In the genomic region with DNA sequence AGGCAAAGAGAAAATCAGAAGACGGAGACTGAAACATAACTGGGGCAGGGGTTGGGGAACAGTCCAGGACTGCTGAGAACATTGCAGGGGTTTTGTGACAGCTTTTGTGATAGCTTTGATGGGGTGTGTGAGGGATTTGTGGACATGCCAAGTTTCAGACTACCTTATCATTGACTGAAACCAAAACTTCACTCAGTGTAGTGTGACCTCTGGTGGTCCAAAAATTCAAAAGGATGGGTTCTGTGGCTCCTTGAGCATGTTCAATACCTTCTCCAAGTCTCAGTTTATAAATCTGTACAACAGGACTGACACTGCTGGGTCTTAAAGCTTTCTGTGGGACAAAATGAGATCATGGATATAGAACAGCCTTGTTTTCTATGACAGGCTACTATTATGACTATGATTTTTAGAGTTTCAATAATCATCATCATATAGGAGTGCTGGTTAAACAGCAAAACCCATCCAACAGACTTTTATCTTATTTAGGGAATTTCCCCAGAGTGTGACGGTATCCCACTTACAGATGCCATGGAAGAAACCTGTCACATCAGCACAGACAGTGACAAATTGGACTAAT, we compare ENCODE assay signal across 16 cellular contexts.
DNase-seq lines count a peak whose midpoint lies in the region; ATAC-seq and TF ChIP-seq lines count a peak whose summit lies in the region.
"Had no signal": no experiment of that assay in that cellular context is flagged by ENCODE, and none has a peak within 500 bp of the region (broad histone marks: within the 10 kb centered on the region; RNA-seq: fewer than 3 reads in every experiment).

No MANE protein-coding gene starts in this region.

- peaks cover 0 to 6% of the 10 kb centered on the region in 2 donors for H3K4me1 ChIP-seq in right atrium auricular region
- peaks cover 33% of the 10 kb centered on the region for H3K4me1 ChIP-seq in hepatocyte (ENCODE audit: insufficient read depth)
- H3K4me1 ChIP-seq: lower lobe of right lung had no signal

- no peaks in the 10 kb centered on the region for H4K20me1 ChIP-seq in hepatocyte (ENCODE audit: insufficient read depth, poor library complexity, severe bottlenecking)

- H3K4me3 ChIP-seq in right atrium auricular region = no peak overlapping the region
- no peak overlapping the region for H3K4me3 ChIP-seq in hepatocyte
- H3K4me3 ChIP-seq: lower lobe of right lung had no signal

- DNase-seq in Right ventricle myocardium inferior (ENCODE audit: missing footprints) = no peak
- DNase-seq in right atrium auricular region (ENCODE audit: low spot score) = no peak
- peak; percentile 4 for DNase-seq in OCI-M1 (lab: John Stamatoyannopoulos, UW)
- no peak for DNase-seq in hepatocyte (ENCODE audit: low spot score)
- no peak for DNase-seq in type B pancreatic cell (ENCODE audit: extremely low spot score, unreplicated experiment)
- no peak for DNase-seq in NCI-H524 treated with DMSO at 0.1 percent for 48 hours (lab: John Stamatoyannopoulos, UW)
- DNase-seq: aorta; HCEC 1CT; lower lobe of right lung; NCI-H2029 treated with DMSO at 0.1 percent for 48 hours; NCI-H748 treated with DMSO at 0.1 percent for 48 hours; stimulated activated naive CD4-positive, alpha-beta T cell had no signal

- H3K27me3 ChIP-seq in right atrium auricular region = no peaks in the 10 kb centered on the region
- H3K27me3 ChIP-seq in hepatocyte = no peaks in the 10 kb centered on the region
- H3K27me3 ChIP-seq: neutrophil had no signal

- H3K9me3 Mint-ChIP-seq in type B pancreatic cell = no peaks in the 10 kb centered on the region

- no peaks in the 10 kb centered on the region for H3K79me2 ChIP-seq in hepatocyte

- H3K9me2 ChIP-seq in hepatocyte (replicated peaks; ENCODE audit: insufficient read depth) = no peaks in the 10 kb centered on the region

- H3K9me3 ChIP-seq in right atrium auricular region (no peaks in the 10 kb centered on the region), hepatocyte (ENCODE audit: low read depth) (no peaks in the 10 kb centered on the region)
- H3K9me3 ChIP-seq: lower lobe of right lung, neutrophil had no signal

- 99% methylated on average over 2 of the region's 2 CpGs for WGBS in hepatocyte (ENCODE audit: low lambda C conversion rate, missing lambda C conversion rate)

- no peaks in the 10 kb centered on the region for H3K27me3 Mint-ChIP-seq in type B pancreatic cell

- H3K4me2 ChIP-seq in hepatocyte = no peak overlapping the region

- no peaks in the 10 kb centered on the region for H3K36me3 Mint-ChIP-seq in type B pancreatic cell

- intact Hi-C loops in Right ventricle myocardium inferior (cut with DNase I) = no loop called here

- ATAC-seq in Right ventricle myocardium inferior (peak; percentile 45), HG03108 (IDR thresholded peaks at IDR 0.05; ENCODE audit: unreplicated experiment) (no peak), HG03432 (IDR thresholded peaks at IDR 0.05; ENCODE audit: unreplicated experiment) (no peak)
- ATAC-seq: lower lobe of right lung had no signal

- H2AFZ ChIP-seq in hepatocyte = no peak overlapping the region

- no peaks in the 10 kb centered on the region for H3K36me3 ChIP-seq in right atrium auricular region
- H3K36me3 ChIP-seq in hepatocyte (replicated peaks; ENCODE audit: insufficient read depth, low read depth) = no peaks in the 10 kb centered on the region
- H3K36me3 ChIP-seq: lower lobe of right lung, neutrophil had no signal

- peaks cover 25% of the 10 kb centered on the region for H3K4me1 Mint-ChIP-seq in type B pancreatic cell (ENCODE audit: unreplicated experiment)

- H3K27ac Mint-ChIP-seq in type B pancreatic cell = no peak overlapping the region

- TF ChIP-seq CTCF in right atrium auricular region (IDR thresholded peaks at IDR 0.05) (peak in 1 of 2 donors; percentile 35), hepatocyte (IDR thresholded peaks at IDR 0.05; ENCODE audit: poor library complexity) (peak; percentile 18), type B pancreatic cell (conservative IDR thresholded peaks at IDR 0.05) (peak; percentile 28)

- H3K27ac ChIP-seq in right atrium auricular region = no peak overlapping the region
- no peak overlapping the region for H3K27ac ChIP-seq in hepatocyte
- H3K27ac ChIP-seq: lower lobe of right lung, neutrophil, RWPE1 had no signal

- H3K4me3 Mint-ChIP-seq in type B pancreatic cell = no peak overlapping the region
